ENCODE assay signal across 24 cellular contexts in genomic region chr14:68927089-68927488, GRCh38. TPM values are rescaled to one million over a fixed set of nuclear protein-coding genes. Genes with fewer than 3 reads are reported as not detected.
DNase-seq lines count a peak whose midpoint lies in the region; ATAC-seq and TF ChIP-seq lines count a peak whose summit lies in the region.
"Had no signal": no experiment of that assay in that cellular context is flagged by ENCODE, and none has a peak within 500 bp of the region (broad histone marks: within the 10 kb centered on the region; RNA-seq: fewer than 3 reads in every experiment).

No MANE protein-coding gene starts in this region.

- peaks cover 22% of the 10 kb centered on the region for H3K36me3 ChIP-seq in neutrophil
- peaks cover 0 to 23% of the 10 kb centered on the region in 2 donors for H3K36me3 ChIP-seq in left lung
- peaks cover 3% of the 10 kb centered on the region for H3K36me3 ChIP-seq in CD8-positive, alpha-beta memory T cell (ENCODE audit: insufficient read depth, low read length)

- H3K9me3 Mint-ChIP-seq in stimulated activated naive CD8-positive, alpha-beta T cell treated with anti-CD3 and anti-CD28 coated beads, Interleukin-15, amount 100 ng/mL, for 72 hours: peaks cover 15 to 20% of the 10 kb centered on the region in 2 donors
- no peaks in the 10 kb centered on the region for H3K9me3 Mint-ChIP-seq in chondrocyte (ENCODE audit: low read depth)
- peaks cover 5 to 18% (median 15%) of the 10 kb centered on the region in 5 donors for H3K9me3 Mint-ChIP-seq in CD8-positive, alpha-beta memory T cell

- peaks cover 47% of the 10 kb centered on the region for H3K36me3 Mint-ChIP-seq in chondrocyte (ENCODE audit: low read depth)
- H3K36me3 Mint-ChIP-seq in CD8-positive, alpha-beta memory T cell: peaks cover 4 to 29% (median 7%) of the 10 kb centered on the region in 3 donors

- no peak for TF ChIP-seq CTCF in chondrocyte (IDR thresholded peaks at IDR 0.05)
- no peak for TF ChIP-seq CTCF in neutrophil (IDR thresholded peaks at IDR 0.05)
- no peak for TF ChIP-seq CTCF in left lung (IDR thresholded peaks at IDR 0.05)

- H3K27ac Mint-ChIP-seq in stimulated activated naive CD8-positive, alpha-beta T cell treated with anti-CD3 and anti-CD28 coated beads, Interleukin-15, amount 100 ng/mL, for 72 hours: peak overlapping the region; percentile 48 to 75
- peak overlapping the region; percentile 64 for H3K27ac Mint-ChIP-seq in chondrocyte (ENCODE audit: unreplicated experiment)
- peak overlapping the region in 1 of 8 donors; percentile 47 for H3K27ac Mint-ChIP-seq in CD8-positive, alpha-beta memory T cell
- H3K27ac Mint-ChIP-seq: effector memory CD8-positive, alpha-beta T cell had no signal

- no peak for ATAC-seq in stimulated activated naive CD8-positive, alpha-beta T cell treated with anti-CD3 and anti-CD28 coated beads, Interleukin-15, amount 100 ng/mL, for 72 hours
- no peak for ATAC-seq in stimulated activated naive CD8-positive, alpha-beta T cell treated with anti-CD3 and anti-CD28 coated beads, Interleukin-15, Interleukin-2, amounts not matched to agents 100 U/mL and 50 U/mL, for 24 hours
- ATAC-seq in left lung (no peak), GM19324 (IDR thresholded peaks at IDR 0.05; ENCODE audit: low FRiP score, unreplicated experiment) (no peak)
- ATAC-seq: effector memory CD8-positive, alpha-beta T cell; GM12878; PC-3 had no signal

- no peaks in the 10 kb centered on the region for H3K9me3 ChIP-seq in neutrophil
- peaks cover 0 to 4% of the 10 kb centered on the region in 2 donors for H3K9me3 ChIP-seq in left lung
- peaks cover 8% of the 10 kb centered on the region for H3K9me3 ChIP-seq in CD8-positive, alpha-beta memory T cell (ENCODE audit: low read length)
- H3K9me3 ChIP-seq: SJSA1 had no signal

- H3K4me3 Mint-ChIP-seq in stimulated activated naive CD8-positive, alpha-beta T cell treated with anti-CD3 and anti-CD28 coated beads, Interleukin-15, amount 100 ng/mL, for 72 hours: peak overlapping the region in 1 of 2 donors; percentile 36
- no peak overlapping the region for H3K4me3 Mint-ChIP-seq in chondrocyte (ENCODE audit: unreplicated experiment)
- H3K4me3 Mint-ChIP-seq in CD8-positive, alpha-beta memory T cell: no peak overlapping the region
- H3K4me3 Mint-ChIP-seq: effector memory CD8-positive, alpha-beta T cell; neural crest cell had no signal

- H3K4me3 ChIP-seq in neutrophil (ENCODE audit: low read depth in 1 of 2, low read length in 1 of 2): peak overlapping the region; percentile 58
- no peak overlapping the region for H3K4me3 ChIP-seq in left lung
- H3K4me3 ChIP-seq in CD8-positive, alpha-beta memory T cell (ENCODE audit: low read length): no peak overlapping the region
- H3K4me3 ChIP-seq: GM12878, GM23248, SJSA1 had no signal

- POLR2A ChIA-PET in CD8-positive, alpha-beta memory T cell (lab: Charles Lee): no interaction called here

- H3K27me3 ChIP-seq in neutrophil (no peaks in the 10 kb centered on the region), left lung (no peaks in the 10 kb centered on the region)
- H3K27me3 ChIP-seq in CD8-positive, alpha-beta memory T cell (ENCODE audit: insufficient read depth, low read length, poor library complexity, severe bottlenecking): no peaks in the 10 kb centered on the region
- H3K27me3 ChIP-seq: SJSA1 had no signal

- no peaks in the 10 kb centered on the region for H3K27me3 Mint-ChIP-seq in stimulated activated naive CD8-positive, alpha-beta T cell treated with anti-CD3 and anti-CD28 coated beads, Interleukin-15, amount 100 ng/mL, for 72 hours
- H3K27me3 Mint-ChIP-seq in chondrocyte (ENCODE audit: low read depth): no peaks in the 10 kb centered on the region
- H3K27me3 Mint-ChIP-seq in CD8-positive, alpha-beta memory T cell: peaks cover 1 to 17% of the 10 kb centered on the region in 2 donors
- H3K27me3 Mint-ChIP-seq: CD4-positive, CD25-positive, alpha-beta regulatory T cell had no signal

- H3K4me1 ChIP-seq in neutrophil (ENCODE audit: control insufficient read depth in 1 of 2, insufficient read depth in 1 of 2, low read depth in 1 of 2, low read length in 1 of 2) (peaks cover 100% of the 10 kb centered on the region in 2 experiments), left lung (peaks cover 0 to 94% of the 10 kb centered on the region in 2 donors)
- peaks cover 48% of the 10 kb centered on the region for H3K4me1 ChIP-seq in CD8-positive, alpha-beta memory T cell (ENCODE audit: insufficient read depth, low read length)

- H3K27ac ChIP-seq in neutrophil (peak overlapping the region; percentile 97), left lung (peak overlapping the region in 1 of 2 donors; percentile 93)
- H3K27ac ChIP-seq in CD8-positive, alpha-beta memory T cell (ENCODE audit: low read depth, low read length): no peak overlapping the region
- H3K27ac ChIP-seq: GM23248, SJSA1, VCaP had no signal

- DNase-seq in stimulated activated naive CD8-positive, alpha-beta T cell treated with anti-CD3 and anti-CD28 coated beads, Interleukin-15, amount 100 ng/mL, for 72 hours: no peak
- no peak for DNase-seq in stimulated activated naive CD8-positive, alpha-beta T cell treated with anti-CD3 and anti-CD28 coated beads, Interleukin-15, Interleukin-2, amounts not matched to agents 100 U/mL and 50 U/mL, for 24 hours
- DNase-seq in chondrocyte (ENCODE audit: low spot score) (no peak), left lung (no peak), AG08396 (ENCODE audit: low spot score) (no peak)
- DNase-seq in CD8-positive, alpha-beta memory T cell: no peak
- DNase-seq: activated CD4-positive, alpha-beta T cell treated with anti-CD3 and anti-CD28 coated beads, Interleukin-2, amount 50 U/mL, for 4 hours; CD4-positive, CD25-positive, alpha-beta regulatory T cell; DMS153; effector memory CD8-positive, alpha-beta T cell; GM23248; Kasumi-1; kidney glomerular epithelial cell; NCI-H1092; NCI-H2081 treated with DMSO at 0.1 percent for 48 hours; NCI-H446; PC-3; stimulated activated CD4-positive, alpha-beta T cell treated with anti-CD3 and anti-CD28 coated beads, Interleukin-4, amount 100 ng/mL, for 4 hours had no signal

- H3K4me1 Mint-ChIP-seq in stimulated activated naive CD8-positive, alpha-beta T cell treated with anti-CD3 and anti-CD28 coated beads, Interleukin-15, amount 100 ng/mL, for 72 hours: peaks cover 94% of the 10 kb centered on the region
- H3K4me1 Mint-ChIP-seq in chondrocyte (ENCODE audit: low read depth): peaks cover 93% of the 10 kb centered on the region
- H3K4me1 Mint-ChIP-seq in CD8-positive, alpha-beta memory T cell: peaks cover 0 to 8% (median 6%) of the 10 kb centered on the region in 3 donors

- intact Hi-C loops in left lung (cut with DNase I): no loop called here

- CTCF ChIA-PET in CD8-positive, alpha-beta memory T cell (lab: Charles Lee): interaction anchor here (1.1 to 1.3 kb wide), 2 partner anchors 30 to 83 kb away, joined by 3 read pairs; no protein-coding TSS in a partner anchor

RNA-seq across cellular contexts. Expression of gene ACTN1, which starts 52.0 kb away (rescaled TPM):
- total RNA-seq in chondrocyte: 808 to 1,105 TPM (median 1,102 TPM) in 3 replicates
- 100 to 1,000 TPM; 164 to 225 TPM for total RNA-seq in left lung
- total RNA-seq in CD8-positive, alpha-beta memory T cell: 10 to 100 TPM; 52.7 to 53.3 TPM
- 47.4 TPM for polyA plus RNA-seq in CD8-positive, alpha-beta memory T cell

Comparison
In these comparisons a context has a peak if more than half of its experiments do, and no peak if none do; other contexts are left out.
1. H3K4me3 ChIP-seq: peak in neutrophil (2 of 2); none in left lung (0 of 2) and CD8-positive, alpha-beta memory T cell (single experiment).